Comparison of ENCODE assay signal across 8 cellular contexts in genomic region chr6:17032595-17033591, GRCh38.
DNase-seq lines count a peak whose midpoint lies in the region; ATAC-seq and TF ChIP-seq lines count a peak whose summit lies in the region.

No MANE protein-coding gene starts in this region.

- H3K27me3 ChIP-seq in thyroid gland, result no peaks in the 10 kb centered on the region

- TF ChIP-seq CTCF in LNCaP clone FGC (IDR thresholded peaks at IDR 0.05; ENCODE audit: control insufficient read depth, extremely low read depth, insufficient read depth), result no peak
- TF ChIP-seq CTCF in thyroid gland (IDR thresholded peaks at IDR 0.05), result no peak

- WGBS in thyroid gland, 2 donors, result 46 to 56% methylated on average over 15 of the region's 15 CpGs

- no peak for TF ChIP-seq POLR2A in thyroid gland (IDR thresholded peaks at IDR 0.05)

- intact Hi-C loops in left colon (cut with DNase I, micrococcal nuclease), result no loop called here
- intact Hi-C loops in thyroid gland (cut with DNase I), result no loop called here

- no peak overlapping the region for H3K4me3 ChIP-seq in LNCaP clone FGC (ENCODE audit: low read depth, low read length)
- H3K4me3 ChIP-seq in thyroid gland (replicated peaks in 1 of 3), result no peak overlapping the region

- peak overlapping the region; percentile 72 for H3K27ac ChIP-seq in caudate nucleus (ENCODE audit: low read depth, low read length)
- peak overlapping the region in 1 of 3 donors; percentile 69 for H3K27ac ChIP-seq in thyroid gland

- ATAC-seq in left colon (no peak), GM19328 (IDR thresholded peaks at IDR 0.05; ENCODE audit: unreplicated experiment) (no peak), GM18498 (IDR thresholded peaks at IDR 0.05; ENCODE audit: unreplicated experiment) (no peak)

- no peaks in the 10 kb centered on the region for H3K9me3 ChIP-seq in thyroid gland

- H3K36me3 ChIP-seq in thyroid gland, result no peaks in the 10 kb centered on the region

- peaks cover 6% of the 10 kb centered on the region in 2 donors for H3K4me1 ChIP-seq in thyroid gland

- DNase-seq in LNCaP clone FGC (ENCODE audit: low read depth), result peak; percentile 67
- DNase-seq in caudate nucleus (lab: John Stamatoyannopoulos, UW), result peak in 48 of 61 donors; percentile 7 to 83 (median 43)
- DNase-seq in left colon, result peak; percentile 48 to 62
- peak; percentile 91 to 92 for DNase-seq in thyroid gland
- DNase-seq in stimulated activated CD4-positive, alpha-beta T cell treated with anti-CD3 and anti-CD28 coated beads, Interleukin-1b, Interleukin-23, amount 100 ng/mL, for 48 hours, result no peak
- DNase-seq in T-helper 2 cell, result no peak

Comparison
In these comparisons a context has a peak if more than half of its experiments do, and no peak if none do; other contexts are left out.
1. DNase-seq: peak in LNCaP clone FGC (single experiment), caudate nucleus (48 of 61), left colon (2 of 2) and thyroid gland (2 of 2); none in stimulated activated CD4-positive, alpha-beta T cell treated with anti-CD3 and anti-CD28 coated beads, Interleukin-1b, Interleukin-23, amount 100 ng/mL, for 48 hours (single experiment) and T-helper 2 cell (0 of 5).